ENCODE assay signal across 21 cellular contexts in the genomic region with DNA sequence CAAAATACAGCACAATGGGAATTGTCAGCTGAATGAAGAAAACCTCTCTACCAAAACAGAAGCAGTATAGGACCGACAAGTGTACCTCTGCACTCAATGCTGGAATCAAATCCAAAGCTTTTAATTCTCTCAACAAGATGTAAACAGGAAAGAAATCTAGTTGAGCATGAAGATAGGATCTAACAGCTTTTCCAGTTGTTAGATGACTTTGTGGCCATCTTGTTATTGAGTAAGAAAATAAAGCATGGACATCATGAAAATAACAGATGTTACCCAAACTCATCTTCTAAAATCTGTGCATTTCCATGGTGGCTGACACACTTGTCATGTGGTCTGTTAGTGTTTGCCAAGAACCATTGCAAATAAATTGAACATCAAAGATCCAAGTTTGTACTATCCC. TPM values are rescaled to one million over a fixed set of nuclear protein-coding genes. Genes with fewer than 3 reads are reported as not detected.
A peak's percentile ranks its signal among the peaks of the same experiment; 100 is the strongest.
DNase-seq lines count a peak whose midpoint lies in the region; ATAC-seq, FAIRE-seq and TF ChIP-seq lines count a peak whose summit lies in the region.
"Had no signal": no experiment of that assay in that cellular context is flagged by ENCODE, and none has a peak within 500 bp of the region (broad histone marks: within the 10 kb centered on the region; RNA-seq: fewer than 3 reads in every experiment).

No MANE protein-coding gene starts in this region.

- peaks cover 78% of the 10 kb centered on the region for H3K36me3 ChIP-seq in A673 (ENCODE audit: insufficient read depth, low read length, poor library complexity, severe bottlenecking)
- peaks cover 44 to 58% of the 10 kb centered on the region in 2 experiments for H3K36me3 ChIP-seq in HCT116 (ENCODE audit: control insufficient read depth in 1 of 2, insufficient read depth in 2 of 2, low read length in 2 of 2)
- H3K36me3 ChIP-seq in GM12878 (ENCODE audit: control insufficient read depth in 2 of 2, insufficient read depth in 2 of 2, low read length in 1 of 2), result peaks cover 2 to 26% of the 10 kb centered on the region in 2 experiments; a peak in 3 of 4 replicates
- H3K36me3 ChIP-seq in mesendoderm (ENCODE audit: control insufficient read depth, insufficient read depth, low read length), result no peaks in the 10 kb centered on the region

- peaks cover 14% of the 10 kb centered on the region; the same call in 1 of the 2 replicates for H4K20me1 ChIP-seq in HCT116 (ENCODE audit: insufficient read depth)
- no peaks in the 10 kb centered on the region; the same call in 1 of the 2 replicates for H4K20me1 ChIP-seq in GM12878 (ENCODE audit: control insufficient read depth, insufficient read depth)

- no peak overlapping the region for H4K8ac ChIP-seq in mesendoderm (ENCODE audit: low read depth, low read length)

- H3K27ac ChIP-seq in A673 (ENCODE audit: low read depth, low read length, poor library complexity, severe bottlenecking) (no peak overlapping the region), HCT116 (ENCODE audit: low read depth, low read length) (no peak overlapping the region), GM12878 (ENCODE audit: control insufficient read depth, insufficient read depth) (no peak overlapping the region), layer of hippocampus (ENCODE audit: low read depth, low read length) (peak overlapping the region; percentile 49), mesendoderm (ENCODE audit: low read depth, low read length) (no peak overlapping the region)
- H3K27ac ChIP-seq: A549, RWPE1, SK-N-MC had no signal

- TF ChIP-seq CTCF in A673 (conservative IDR thresholded peaks at IDR 0.05; ENCODE audit: low read depth, low read length) (no peak), HCT116 (IDR thresholded peaks at IDR 0.05 in 2 of 3, conservative IDR thresholded peaks at IDR 0.05 in 1 of 3; ENCODE audit: borderline replicate concordance in 1 of 3, insufficient read depth in 1 of 3, low read depth in 2 of 3, low read length in 2 of 3) (no peak), GM12878 (IDR thresholded peaks at IDR 0.05 in 2 of 3, conservative IDR thresholded peaks at IDR 0.05 in 1 of 3; ENCODE audit: control insufficient read depth in 2 of 3, extremely low read depth in 1 of 3, insufficient read depth in 1 of 3, low read depth in 3 of 3, low read length in 3 of 3) (no peak)

- H3K4me3 ChIP-seq in A673 (ENCODE audit: low read depth, low read length, poor library complexity, severe bottlenecking) (no peak overlapping the region), HCT116 (replicated peaks in 1 of 2; ENCODE audit: low read depth in 1 of 2, low read length in 2 of 2) (no peak overlapping the region), GM12878 (no peak overlapping the region), mesendoderm (ENCODE audit: low read length) (no peak overlapping the region)
- H3K4me3 ChIP-seq: A549, HAP-1, SK-N-MC had no signal

- H3K4ac ChIP-seq in mesendoderm (ENCODE audit: low read depth, low read length), result no peak overlapping the region

- SMC1A ChIA-PET in GM12878 (lab: Charles Lee; ENCODE audit: uncharacterized antibody, unreplicated experiment), result no interaction called here

- intact Hi-C loops in A673 (cut with micrococcal nuclease; ENCODE audit: unreplicated experiment), result loop anchor here (5.0 kb wide), 1 partner anchor 579 kb away; no protein-coding TSS in a partner anchor
- intact Hi-C loops in HCT116 (cut with micrococcal nuclease), result no loop called here
- intact Hi-C loops in GM12878 (cut with micrococcal nuclease; ENCODE audit: unreplicated experiment), result no loop called here

- H3K9me3 ChIP-seq in A673 (ENCODE audit: low read depth, low read length, poor library complexity, severe bottlenecking) (no peaks in the 10 kb centered on the region), HCT116 (ENCODE audit: control insufficient read depth in 1 of 2, insufficient read depth in 1 of 2, low read depth in 1 of 2, low read length in 2 of 2) (no peaks in the 10 kb centered on the region), GM12878 (replicated peaks; ENCODE audit: control insufficient read depth, insufficient read depth, low read length) (no peaks in the 10 kb centered on the region)
- H3K9me3 ChIP-seq: A549, HAP-1 had no signal

- 94% methylated on average over 1 of the region's 1 CpG for WGBS in GM12878 (ENCODE audit: insufficient coverage, insufficient replicate concordance, low lambda C conversion rate, missing lambda C conversion rate)
- WGBS in mesendoderm (ENCODE audit: extremely low coverage, insufficient coverage, low lambda C conversion rate), result no CpG with 5 or more reads among the region's 1 CpG

- H3K9ac ChIP-seq in HCT116 (ENCODE audit: low read length) (no peak overlapping the region), GM12878 (ENCODE audit: control insufficient read depth, insufficient read depth, low read length) (no peak overlapping the region), mesendoderm (ENCODE audit: low read length) (no peak overlapping the region)

- TF ChIP-seq RAD21 in HCT116 (IDR thresholded peaks at IDR 0.05; ENCODE audit: low read depth) (no peak), GM12878 (IDR thresholded peaks at IDR 0.05; ENCODE audit: insufficient read depth, low read depth, low read length) (no peak)

- H3K27me3 ChIP-seq in A673 (replicated peaks; ENCODE audit: insufficient read depth, low read depth, low read length, poor library complexity), result no peaks in the 10 kb centered on the region
- H3K27me3 ChIP-seq in HCT116 (ENCODE audit: insufficient read depth, low read length), result no peaks in the 10 kb centered on the region
- H3K27me3 ChIP-seq in GM12878 (replicated peaks in 1 of 2; ENCODE audit: control insufficient read depth in 2 of 2, insufficient read depth in 2 of 2, low read length in 1 of 2), result no peaks in the 10 kb centered on the region
- H3K27me3 ChIP-seq in layer of hippocampus (ENCODE audit: control insufficient read depth, insufficient read depth, low read length), result no peaks in the 10 kb centered on the region
- H3K27me3 ChIP-seq in mesendoderm (ENCODE audit: insufficient read depth, low read length, poor library complexity), result no peaks in the 10 kb centered on the region

- H4K5ac ChIP-seq in mesendoderm (ENCODE audit: low read length), result no peak overlapping the region

- no peak overlapping the region for H3K18ac ChIP-seq in mesendoderm (ENCODE audit: low read length)

- TF ChIP-seq POLR2A in HCT116 (IDR thresholded peaks at IDR 0.05; ENCODE audit: borderline replicate concordance, extremely low read depth, insufficient read depth, insufficient read length), result no peak
- TF ChIP-seq POLR2A in GM12878 (IDR thresholded peaks at IDR 0.05; ENCODE audit: low read depth, low read length), result no peak

- TF ChIP-seq EP300 in GM12878 (IDR thresholded peaks at IDR 0.05; ENCODE audit: borderline replicate concordance in 1 of 2, control insufficient read depth in 1 of 2, low read depth in 2 of 2, low read length in 2 of 2), result no peak

- no peak overlapping the region for H2BK120ac ChIP-seq in mesendoderm (ENCODE audit: low read depth, low read length)

- no peaks in the 10 kb centered on the region for H3K9me2 ChIP-seq in HCT116 (ENCODE audit: insufficient read depth)

- TSS peak; percentile 61 for BruUV-seq in A673 (replicated peaks; lab: Mats Ljungman, UMichigan)
- TSS peak; percentile 47 for BruUV-seq in HCT116 (replicated peaks; lab: Mats Ljungman, UMichigan)
- TSS peak; percentile 58 for BruUV-seq in GM12878 (replicated peaks; lab: Mats Ljungman, UMichigan)

- no peak overlapping the region for H2AK5ac ChIP-seq in mesendoderm (ENCODE audit: low read length)

- H3K23ac ChIP-seq in mesendoderm (ENCODE audit: low read length), result no peak overlapping the region

- H3K4me1 ChIP-seq in A673 (ENCODE audit: insufficient read depth, low read length, poor library complexity, severe bottlenecking) (peaks cover 6% of the 10 kb centered on the region), HCT116 (ENCODE audit: control insufficient read depth in 1 of 2, insufficient read depth in 2 of 2, low read length in 2 of 2) (no peaks in the 10 kb centered on the region), GM12878 (ENCODE audit: control insufficient read depth, insufficient read depth, low read length) (no peaks in the 10 kb centered on the region), mesendoderm (ENCODE audit: control insufficient read depth, low read depth, low read length) (no peaks in the 10 kb centered on the region)
- H3K4me1 ChIP-seq: A549 had no signal

- POLR2A ChIA-PET in A673 (lab: Charles Lee; ENCODE audit: low non-redundant PET), result no interaction called here
- POLR2A ChIA-PET in HCT116 (lab: Charles Lee), result no interaction called here
- POLR2A ChIA-PET in GM12878 (lab: Charles Lee), result no interaction called here
- POLR2A ChIA-PET in HEK293T (lab: Yijun Ruan, JAX), result no interaction called here

- no peak overlapping the region for H3K56ac ChIP-seq in mesendoderm (ENCODE audit: low read length)

- ATAC-seq in HCT116 (no peak), GM12878 (no peak), HG02840 (IDR thresholded peaks at IDR 0.05; ENCODE audit: low FRiP score, unreplicated experiment) (no peak)

- H3K79me2 ChIP-seq in HCT116 (ENCODE audit: insufficient read depth, low read length) (peaks cover 43% of the 10 kb centered on the region), GM12878 (ENCODE audit: control insufficient read depth, insufficient read depth, low read length) (no peaks in the 10 kb centered on the region), mesendoderm (ENCODE audit: control insufficient read depth, insufficient read depth, low read length) (no peaks in the 10 kb centered on the region)

- in situ Hi-C loops in GM12878 (cut with MboI), result no loop called here

- no peak overlapping the region for H3K4me2 ChIP-seq in HCT116 (ENCODE audit: low read length)
- H3K4me2 ChIP-seq in GM12878 (ENCODE audit: control insufficient read depth, insufficient read depth), result no peak overlapping the region
- H3K4me2 ChIP-seq in mesendoderm (ENCODE audit: low read length), result no peak overlapping the region
- H3K4me2 ChIP-seq: A549 had no signal

- no peak for DNase-seq in A673 (ENCODE audit: low spot score)
- DNase-seq in HCT116 (ENCODE audit: low read depth, low spot score), result no peak
- no peak for DNase-seq in GM12878 (ENCODE audit: low read depth, low spot score)
- DNase-seq in mesendoderm, result no peak
- DNase-seq in nucleus accumbens (lab: John Stamatoyannopoulos, UW), result no peak
- no peak for DNase-seq in HEK293T (ENCODE audit: extremely low spot score)
- DNase-seq: CD4-positive, CD25-positive, alpha-beta regulatory T cell; DND-41; Karpas-422; NCI-H1694; NCI-H446 treated with DMSO at 0.1 percent for 48 hours; NCI-H526 treated with DMSO at 0.1 percent for 48 hours; SHP77 treated with DMSO at 0.1 percent for 48 hours had no signal

- no peak overlapping the region for H2BK15ac ChIP-seq in mesendoderm (replicated peaks; ENCODE audit: low read depth)

- H2AFZ ChIP-seq in HCT116 (ENCODE audit: low read depth, low read length, poor library complexity, severe bottlenecking), result no peak overlapping the region
- H2AFZ ChIP-seq in GM12878 (ENCODE audit: control insufficient read depth, low read depth, low read length), result no peak overlapping the region

- no peak overlapping the region for H2BK5ac ChIP-seq in mesendoderm (ENCODE audit: low read length)

- no peak for FAIRE-seq in GM12878 (lab: Jason Lieb, UNC)
- FAIRE-seq: A549, GM12891, HTR-8/SVneo had no signal

- H3K79me1 ChIP-seq in mesendoderm (ENCODE audit: low read length), result no peaks in the 10 kb centered on the region

- CTCF ChIA-PET in A673 (lab: Charles Lee), result no interaction called here
- CTCF ChIA-PET in HCT116 (lab: Charles Lee), result no interaction called here
- CTCF ChIA-PET in GM12878 (lab: Yijun Ruan, JAX), result no interaction called here
- CTCF ChIA-PET in HEK293T (lab: Yijun Ruan, JAX), result no interaction called here

- RAD21 ChIA-PET in HCT116 (lab: Charles Lee; ENCODE audit: low non-redundant PET in 1 of 2, low total read pairs in 2 of 2, uncharacterized antibody in 2 of 2, unreplicated experiment in 2 of 2) (no interaction called here), GM12878 (lab: Charles Lee; ENCODE audit: unreplicated experiment) (no interaction called here)

RNA-seq across cellular contexts. Expression of a gene that starts 34.7 kb away (rescaled TPM):
- 82.4 and 95.9 TPM in 2 replicates for total RNA-seq in A673 (2021)
- 65.6 TPM for total RNA-seq in HCT116 (2021; ENCODE audit: unreplicated experiment)
- polyA plus RNA-seq in HCT116 (2012), result 26.4 and 26.8 TPM in 2 replicates
- total RNA-seq in GM12878 (2013; cell fraction: nucleolus; rRNA removed), result 601 and 605 TPM in 2 replicates
- total RNA-seq in GM12878 (2014; rRNA removed), result 100 and 132 TPM in 2 replicates
- total RNA-seq in GM12878 (2014; rRNA removed; fragmentation: Illumina TruSeq; extraction: Trizol), result 75.6 and 83.4 TPM in 2 replicates
- total RNA-seq in GM12878 (2021), result 54.9 and 59.0 TPM in 2 replicates
- 21.7 TPM for polyA plus RNA-seq in GM12878 (2011; ENCODE audit: low read depth)
- polyA plus RNA-seq in GM12878 (2011; rRNA removed), result 64.4 and 91.3 TPM in 2 replicates
- polyA plus RNA-seq in GM12878 (2011; cell fraction: cytosol; rRNA removed), result 22.4 and 24.3 TPM in 2 replicates
- 128 and 135 TPM in 2 replicates for polyA plus RNA-seq in GM12878 (2011; cell fraction: nucleus; rRNA removed)
- polyA plus RNA-seq in GM12878 (2012), result 40.9 and 41.8 TPM in 2 replicates
- polyA plus RNA-seq in GM12878 (2014; fragmentation: Illumina TruSeq; extraction: Trizol), result 81.2 and 111 TPM in 2 replicates
- 10 to 100 TPM; 30.7 to 31.6 TPM for polyA plus RNA-seq in GM12878 (2014; fragmentation: Nextera tagmentation; extraction: Ambion mirVana)
- 63.9 and 69.3 TPM in 2 replicates for polyA plus RNA-seq in GM12878 (2014; rRNA removed)
- polyA plus RNA-seq in GM12878 (2016; fragmentation: Nextera tagmentation; extraction: Ambion mirVana), result 10 to 100 TPM; 49.7 to 56.1 TPM
- 65.1 and 82.5 TPM in 2 replicates for polyA minus RNA-seq in GM12878 (2011; rRNA and poly(A)+ RNA removed)
- polyA minus RNA-seq in GM12878 (2011; cell fraction: cytosol; rRNA and poly(A)+ RNA removed), result 24.7 and 39.1 TPM in 2 replicates
- 210 and 315 TPM in 2 replicates for polyA minus RNA-seq in GM12878 (2011; cell fraction: nucleus; rRNA and poly(A)+ RNA removed)
- 46.2 TPM for polyA plus RNA-seq in mesendoderm (2013, experiment 1 of 2)
- polyA plus RNA-seq in mesendoderm (2013, experiment 2 of 2), result 46.4 TPM
